In the genomic region with DNA sequence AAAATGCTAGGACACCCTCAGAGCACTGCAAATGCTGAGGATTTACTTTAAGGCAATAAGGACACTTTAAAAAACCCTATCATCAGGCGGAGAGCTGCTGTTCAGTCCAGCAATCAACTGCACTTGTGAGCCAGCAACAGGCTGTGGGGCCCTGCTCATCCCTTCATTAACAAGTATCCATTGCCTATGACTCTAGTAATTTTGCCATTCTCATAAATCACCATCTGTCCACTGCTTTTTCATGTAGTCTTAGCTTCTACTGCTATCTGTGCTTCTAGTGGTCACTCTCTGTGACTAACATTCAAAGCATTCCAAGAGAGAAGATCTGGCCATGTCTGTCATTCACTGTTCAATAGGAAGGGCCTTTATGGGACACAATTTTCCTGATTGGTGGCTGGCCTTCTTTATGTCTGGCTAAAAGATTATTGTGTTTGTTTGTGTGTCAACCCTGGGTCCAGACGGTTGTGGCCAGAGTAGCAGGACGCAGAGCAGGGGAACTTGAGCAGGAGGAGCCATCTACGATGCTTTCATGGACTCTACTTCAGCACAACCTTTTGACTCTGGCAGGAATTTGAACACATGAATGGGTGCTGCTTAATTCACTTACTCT, we compare ENCODE assay signal across 1 cellular context.
TF ChIP-seq lines count a peak whose summit lies in the region.

No MANE protein-coding gene starts in this region.

TF ChIP-seq in K562, 482 proteins besides CTCF, POLR2A, EP300 and RAD21:
- peak; percentile 12; the same call in 1 of the 2 replicates for TF ChIP-seq PBX2 (CRISPR knock-in tag; IDR thresholded peaks at IDR 0.05; ENCODE audit: low read depth)
- peak; percentile 93 for TF ChIP-seq PBX2 (tag; conservative IDR thresholded peaks at IDR 0.05; ENCODE audit: low read depth)
- peak; percentile 93 for TF ChIP-seq MEIS2 (IDR thresholded peaks at IDR 0.05; ENCODE audit: partially characterized antibody)
- TF ChIP-seq, protein P1, sequence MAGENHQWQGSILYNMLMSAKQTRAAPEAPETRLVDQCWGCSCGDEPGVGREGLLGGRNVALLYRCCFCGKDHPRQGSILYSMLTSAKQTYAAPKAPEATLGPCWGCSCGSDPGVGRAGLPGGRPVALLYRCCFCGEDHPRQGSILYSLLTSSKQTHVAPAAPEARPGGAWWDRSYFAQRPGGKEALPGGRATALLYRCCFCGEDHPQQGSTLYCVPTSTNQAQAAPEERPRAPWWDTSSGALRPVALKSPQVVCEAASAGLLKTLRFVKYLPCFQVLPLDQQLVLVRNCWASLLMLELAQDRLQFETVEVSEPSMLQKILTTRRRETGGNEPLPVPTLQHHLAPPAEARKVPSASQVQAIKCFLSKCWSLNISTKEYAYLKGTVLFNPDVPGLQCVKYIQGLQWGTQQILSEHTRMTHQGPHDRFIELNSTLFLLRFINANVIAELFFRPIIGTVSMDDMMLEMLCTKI (IDR thresholded peaks at IDR 0.05; ENCODE audit: partially characterized antibody), result no peak
- TF ChIP-seq MTA2 (IDR thresholded peaks at IDR 0.05; ENCODE audit: low read depth), result no peak
- no peak for TF ChIP-seq ATF7 (IDR thresholded peaks at IDR 0.05)
- TF ChIP-seq, protein P2, sequence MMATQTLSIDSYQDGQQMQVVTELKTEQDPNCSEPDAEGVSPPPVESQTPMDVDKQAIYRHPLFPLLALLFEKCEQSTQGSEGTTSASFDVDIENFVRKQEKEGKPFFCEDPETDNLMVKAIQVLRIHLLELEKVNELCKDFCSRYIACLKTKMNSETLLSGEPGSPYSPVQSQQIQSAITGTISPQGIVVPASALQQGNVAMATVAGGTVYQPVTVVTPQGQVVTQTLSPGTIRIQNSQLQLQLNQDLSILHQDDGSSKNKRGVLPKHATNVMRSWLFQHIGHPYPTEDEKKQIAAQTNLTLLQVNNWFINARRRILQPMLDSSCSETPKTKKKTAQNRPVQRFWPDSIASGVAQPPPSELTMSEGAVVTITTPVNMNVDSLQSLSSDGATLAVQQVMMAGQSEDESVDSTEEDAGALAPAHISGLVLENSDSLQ (IDR thresholded peaks at IDR 0.05), result peak; percentile 90
- no peak for TF ChIP-seq BRD4 (IDR thresholded peaks at IDR 0.05)
- no peak for TF ChIP-seq ZNF75A (CRISPR knock-in tag; IDR thresholded peaks at IDR 0.05)
TF ChIP-seq in K562: peak in this region for 3.
